1 cellular context compared by ENCODE assay signal in the genomic region with DNA sequence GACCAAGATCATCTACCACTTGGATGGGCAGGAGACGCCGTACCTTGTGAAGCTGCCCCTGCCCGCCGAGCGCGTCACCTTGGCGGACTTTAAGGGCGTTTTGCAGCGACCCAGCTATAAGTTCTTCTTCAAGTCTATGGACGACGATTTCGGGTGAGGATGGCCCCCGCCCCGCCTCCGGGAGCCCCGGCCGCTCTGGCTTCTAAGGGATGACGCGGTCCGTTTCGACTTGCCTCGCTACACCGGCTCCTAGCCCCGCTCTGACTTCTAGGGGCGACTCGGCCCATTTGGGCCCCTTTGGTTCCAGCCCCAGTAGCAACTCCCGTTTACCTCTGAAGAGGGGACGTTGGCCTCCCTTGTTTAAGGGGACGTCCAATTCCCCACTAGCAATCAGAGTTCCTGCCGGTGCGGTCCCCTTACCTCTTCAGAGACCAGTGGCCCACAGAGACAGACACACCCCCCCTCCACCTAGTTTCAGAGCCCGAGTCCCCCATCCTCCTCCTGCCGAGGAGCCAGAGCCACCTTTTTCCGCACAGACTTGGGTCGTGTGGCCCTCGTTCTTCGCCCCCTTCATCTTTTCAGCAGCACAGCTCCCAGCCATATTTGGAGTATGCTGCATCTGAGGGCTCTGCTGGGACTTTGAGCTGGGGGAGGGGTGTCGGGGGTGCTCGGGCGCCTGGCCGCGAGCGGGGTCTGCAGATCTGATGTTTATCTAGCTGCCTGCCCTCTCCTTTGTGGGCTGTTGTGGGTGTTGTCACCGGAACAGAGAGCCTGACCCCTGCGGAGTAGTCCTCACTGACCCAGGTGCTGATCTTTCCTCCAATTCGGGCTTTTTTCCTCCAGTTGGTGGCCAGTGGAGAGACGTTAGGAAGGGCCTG.
A peak's percentile ranks its signal among the peaks of the same experiment; 100 is the strongest.
TF ChIP-seq lines count a peak whose summit lies in the region.

No MANE protein-coding gene starts in this region.

TF ChIP-seq in K562, 482 proteins besides CTCF, POLR2A, EP300 and RAD21 (continued from another document):
- TF ChIP-seq MYC (IDR thresholded peaks at IDR 0.05; ENCODE audit: low read depth, low read length) (no peak), MYC (CRISPR knock-in tag; IDR thresholded peaks at IDR 0.05; ENCODE audit: borderline replicate concordance, low read depth) (0 out of 2 replicates have a peak, but pooled peaks have one; percentile 12), CCNT2 (IDR thresholded peaks at IDR 0.05; ENCODE audit: borderline replicate concordance, extremely low read depth, insufficient read length, low read depth, low read length) (no peak)
- TF ChIP-seq, protein P1, sequence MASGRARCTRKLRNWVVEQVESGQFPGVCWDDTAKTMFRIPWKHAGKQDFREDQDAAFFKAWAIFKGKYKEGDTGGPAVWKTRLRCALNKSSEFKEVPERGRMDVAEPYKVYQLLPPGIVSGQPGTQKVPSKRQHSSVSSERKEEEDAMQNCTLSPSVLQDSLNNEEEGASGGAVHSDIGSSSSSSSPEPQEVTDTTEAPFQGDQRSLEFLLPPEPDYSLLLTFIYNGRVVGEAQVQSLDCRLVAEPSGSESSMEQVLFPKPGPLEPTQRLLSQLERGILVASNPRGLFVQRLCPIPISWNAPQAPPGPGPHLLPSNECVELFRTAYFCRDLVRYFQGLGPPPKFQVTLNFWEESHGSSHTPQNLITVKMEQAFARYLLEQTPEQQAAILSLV (tag; IDR thresholded peaks at IDR 0.05) = no peak
